In the genomic region with DNA sequence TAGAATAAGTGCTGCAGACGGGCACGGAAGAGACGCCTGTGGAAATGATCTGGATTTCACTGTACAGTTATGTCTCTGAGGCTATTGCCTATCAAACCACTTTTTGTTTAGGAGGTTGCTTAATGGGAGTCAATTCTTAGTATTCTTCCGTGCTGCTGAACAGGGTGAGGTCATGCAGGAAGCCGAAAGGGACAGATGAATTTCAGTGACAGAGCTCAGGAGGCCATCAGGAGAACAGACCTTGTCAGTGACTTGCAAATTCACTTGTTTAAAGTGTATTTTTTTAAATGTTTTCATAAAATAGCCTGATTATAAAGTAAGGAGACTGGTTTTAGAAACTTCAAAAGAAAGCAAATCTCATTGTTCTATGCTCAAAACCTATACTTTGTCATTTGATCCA, we compare ENCODE assay signal across 17 cellular contexts. TPM values are rescaled to one million over a fixed set of nuclear protein-coding genes. Genes with fewer than 3 reads are reported as not detected.
DNase-seq lines count a peak whose midpoint lies in the region; ATAC-seq and TF ChIP-seq lines count a peak whose summit lies in the region.
"Had no signal": no experiment of that assay in that cellular context is flagged by ENCODE, and none has a peak within 500 bp of the region (broad histone marks: within the 10 kb centered on the region; RNA-seq: fewer than 3 reads in every experiment).

No MANE protein-coding gene starts in this region.

- peak overlapping the region; percentile 50; the same call in 1 of the 2 replicates for H3K27ac ChIP-seq in VCaP
- H3K27ac ChIP-seq: A549, SJSA1 had no signal

- no peaks in the 10 kb centered on the region for H3K4me1 Mint-ChIP-seq in natural killer cell
- H3K4me1 Mint-ChIP-seq: CD4-positive, CD25-positive, alpha-beta regulatory T cell had no signal

- no peak overlapping the region for H3K27ac Mint-ChIP-seq in natural killer cell
- H3K27ac Mint-ChIP-seq: CD4-positive, CD25-positive, alpha-beta regulatory T cell; HFFc6 had no signal

- DNase-seq in AG08395 (ENCODE audit: low spot score) (peak; percentile 37), HuH-7.5 (ENCODE audit: low spot score) (peak; percentile 40), iris pigment epithelial cell (ENCODE audit: low read depth) (peak; percentile 12), natural killer cell (no peak), NCI-H774 (lab: John Stamatoyannopoulos, UW) (no peak)
- DNase-seq: CD4-positive, CD25-positive, alpha-beta regulatory T cell; DMS79; HFFc6; MM.1S; NCI-H1436; NCI-H2029 treated with DMSO at 0.1 percent for 48 hours; NCI-H510A treated with DMSO at 0.1 percent for 48 hours had no signal

- no peak overlapping the region for H3K4me3 Mint-ChIP-seq in natural killer cell
- H3K4me3 Mint-ChIP-seq: CD4-positive, CD25-positive, alpha-beta regulatory T cell; HFFc6 had no signal

- no peaks in the 10 kb centered on the region for H3K9me3 Mint-ChIP-seq in natural killer cell
- H3K9me3 Mint-ChIP-seq: HFFc6 had no signal

- intact Hi-C loops in natural killer cell (cut with micrococcal nuclease), result no loop called here

- H3K27me3 Mint-ChIP-seq in natural killer cell (ENCODE audit: low read depth in 2 of 2), result no peaks in the 10 kb centered on the region

- ATAC-seq in GM19455 (IDR thresholded peaks at IDR 0.05; ENCODE audit: unreplicated experiment) (no peak), GM18511 (IDR thresholded peaks at IDR 0.05; ENCODE audit: unreplicated experiment) (no peak), natural killer cell (no peak)
- ATAC-seq: A549 had no signal

- TF ChIP-seq CTCF in VCaP (conservative IDR thresholded peaks at IDR 0.05), result no peak
- TF ChIP-seq CTCF in natural killer cell (IDR thresholded peaks at IDR 0.05), result no peak

- no peaks in the 10 kb centered on the region for H3K36me3 Mint-ChIP-seq in natural killer cell
- H3K36me3 Mint-ChIP-seq: CD4-positive, CD25-positive, alpha-beta regulatory T cell had no signal

RNA-seq across cellular contexts. Expression of a gene that starts 58.9 kb away (rescaled TPM):
- 1 to 10 TPM; 1.0 to 1.3 (median 1.2) TPM for total RNA-seq in natural killer cell

Comparison
In these comparisons a context has a peak if more than half of its experiments do, and no peak if none do; other contexts are left out.
1. DNase-seq: peak in AG08395 (single experiment), HuH-7.5 (single experiment) and iris pigment epithelial cell (single experiment); none in natural killer cell (single experiment) and NCI-H774 (single experiment).